Comparison of ENCODE assay signal across 18 cellular contexts in genomic region chr11:44188643-44189042, GRCh38.
DNase-seq lines count a peak whose midpoint lies in the region; ATAC-seq and TF ChIP-seq lines count a peak whose summit lies in the region.
"Had no signal": no experiment of that assay in that cellular context is flagged by ENCODE, and none has a peak within 500 bp of the region (broad histone marks: within the 10 kb centered on the region; RNA-seq: fewer than 3 reads in every experiment).

No MANE protein-coding gene starts in this region.

- peaks cover 12% of the 10 kb centered on the region for H3K9me3 Mint-ChIP-seq in endothelial cell (ENCODE audit: unreplicated experiment)

- H3K27ac Mint-ChIP-seq in endothelial cell (ENCODE audit: unreplicated experiment) = no peak overlapping the region
- H3K27ac Mint-ChIP-seq: B cell; CD4-positive, CD25-positive, alpha-beta regulatory T cell; HFFc6 had no signal

- H3K27me3 Mint-ChIP-seq in endothelial cell (ENCODE audit: unreplicated experiment) = peaks cover 3% of the 10 kb centered on the region
- H3K27me3 Mint-ChIP-seq: B cell; CD4-positive, CD25-positive, alpha-beta regulatory T cell had no signal

- H3K9me2 ChIP-seq in GM23248 (ENCODE audit: insufficient read depth) (no peaks in the 10 kb centered on the region), MM.1S (replicated peaks; ENCODE audit: insufficient read depth, low read length) (no peaks in the 10 kb centered on the region)

- H3K9ac ChIP-seq in GM23248 (no peak overlapping the region), SK-N-MC (ENCODE audit: insufficient read length) (no peak overlapping the region), MM.1S (ENCODE audit: low read length) (no peak overlapping the region)

- no peak overlapping the region for H3K27ac ChIP-seq in GM23248
- H3K27ac ChIP-seq in SK-N-MC = peak overlapping the region; percentile 97
- H3K27ac ChIP-seq in sigmoid colon = no peak overlapping the region
- H3K27ac ChIP-seq in MM.1S (ENCODE audit: low read length) = no peak overlapping the region

- no peak overlapping the region for H3K4me2 ChIP-seq in GM23248 (ENCODE audit: unreplicated experiment)
- H3K4me2 ChIP-seq in MM.1S (ENCODE audit: low read depth, low read length) = no peak overlapping the region

- H3K79me2 ChIP-seq in GM23248 (ENCODE audit: insufficient read depth) (peaks cover 3% of the 10 kb centered on the region; the same call in 1 of the 2 replicates), MM.1S (ENCODE audit: low read length) (no peaks in the 10 kb centered on the region)

- no peaks in the 10 kb centered on the region for H3K9me3 ChIP-seq in GM23248 (ENCODE audit: low read depth)
- H3K9me3 ChIP-seq in SK-N-MC (ENCODE audit: low read depth, low read length) = peaks cover 15% of the 10 kb centered on the region; the same call in 1 of the 2 replicates
- H3K9me3 ChIP-seq in sigmoid colon = peaks cover 0 to 11% (median 5%) of the 10 kb centered on the region in 4 donors
- no peaks in the 10 kb centered on the region for H3K9me3 ChIP-seq in MM.1S (replicated peaks; ENCODE audit: insufficient read depth, low read length)

- H3F3A ChIP-seq in GM23248 (ENCODE audit: insufficient read depth) = no peaks in the 10 kb centered on the region; the same call in 1 of the 2 replicates
- H3F3A ChIP-seq in MM.1S (ENCODE audit: insufficient read depth, low read length) = no peaks in the 10 kb centered on the region

- no peak for TF ChIP-seq POLR2A in sigmoid colon (IDR thresholded peaks at IDR 0.05)

- peak; percentile 7 for DNase-seq in GM23248
- no peak for DNase-seq in SK-N-MC (ENCODE audit: low read depth, low spot score)
- DNase-seq in endothelial cell (ENCODE audit: low spot score) = no peak
- DNase-seq in lung microvascular endothelial cell (ENCODE audit: low read depth in 2 of 2) = peak; percentile 8 to 36
- no peak for DNase-seq in sigmoid colon
- DNase-seq in MM.1S = no peak
- DNase-seq: HFFc6; NCI-H1417 treated with DMSO at 0.1 percent for 48 hours; NCI-H1930; NCI-H2171; NCI-H446; NK-92 treated with Interleukin-12 subunit alpha and Interleukin-12 subunit beta, amount 100 ng/mL, for 24 hours; OCI-M1; RPMI8226; SIG-M5 had no signal

- H4K20me1 ChIP-seq in GM23248 (ENCODE audit: insufficient read depth) (no peaks in the 10 kb centered on the region), MM.1S (ENCODE audit: insufficient read depth, low read length) (no peaks in the 10 kb centered on the region)

- intact Hi-C loops in sigmoid colon (cut with DNase I) = loop anchor here (1.0 kb wide), 1 partner anchor 8 kb away; no protein-coding TSS in a partner anchor

- no peak for TF ChIP-seq EP300 in sigmoid colon (IDR thresholded peaks at IDR 0.05)

- H3K4me3 ChIP-seq in GM23248 = no peak overlapping the region
- H3K4me3 ChIP-seq in SK-N-MC = no peak overlapping the region
- no peak overlapping the region for H3K4me3 ChIP-seq in sigmoid colon
- H3K4me3 ChIP-seq in MM.1S (ENCODE audit: low read length) = no peak overlapping the region

- no peak for ATAC-seq in HG02642 (IDR thresholded peaks at IDR 0.05; ENCODE audit: poor library complexity, unreplicated experiment)

- no peaks in the 10 kb centered on the region for H3K4me1 ChIP-seq in GM23248 (ENCODE audit: insufficient read depth)
- H3K4me1 ChIP-seq in sigmoid colon = no peaks in the 10 kb centered on the region
- no peaks in the 10 kb centered on the region for H3K4me1 ChIP-seq in MM.1S (ENCODE audit: low read length)

- H3K36me3 ChIP-seq in GM23248 (ENCODE audit: low read depth) = peaks cover 14% of the 10 kb centered on the region
- H3K36me3 ChIP-seq in SK-N-MC (ENCODE audit: insufficient read depth, low read length) = peaks cover 24% of the 10 kb centered on the region
- H3K36me3 ChIP-seq in sigmoid colon = peaks cover 0 to 16% (median 1%) of the 10 kb centered on the region in 4 donors
- 0 out of 2 replicates have a peak, but pooled peaks cover 5% of the 10 kb centered on the region for H3K36me3 ChIP-seq in MM.1S (replicated peaks; ENCODE audit: insufficient read depth, low read length)

- in situ Hi-C loops in GM23248 (cut with MboI) = no loop called here

- H3K27me3 ChIP-seq in GM23248 (replicated peaks; ENCODE audit: insufficient read depth) (no peaks in the 10 kb centered on the region), sigmoid colon (no peaks in the 10 kb centered on the region), MM.1S (replicated peaks; ENCODE audit: insufficient read depth, low read length) (no peaks in the 10 kb centered on the region)

- peaks cover 35% of the 10 kb centered on the region for H3K36me3 Mint-ChIP-seq in endothelial cell (ENCODE audit: low read depth, unreplicated experiment)

- no peak for TF ChIP-seq CTCF in endothelial cell (IDR thresholded peaks at IDR 0.05; ENCODE audit: unreplicated experiment)
- TF ChIP-seq CTCF in sigmoid colon (IDR thresholded peaks at IDR 0.05) = no peak
- no peak for TF ChIP-seq CTCF in MM.1S (IDR thresholded peaks at IDR 0.05; ENCODE audit: low read length)

- WGBS in GM23248 (ENCODE audit: low coverage in 1 of 2, low lambda C conversion rate in 2 of 2, missing lambda C conversion rate in 2 of 2), 2 experiments = 95 to 96% methylated on average over 3 of the region's 3 CpGs
- WGBS in sigmoid colon, 2 donors = 96 to 99% methylated on average over 3 of the region's 3 CpGs

- H2AFZ ChIP-seq in GM23248 (no peak overlapping the region), MM.1S (ENCODE audit: low read length) (no peak overlapping the region)

- H3K4me3 Mint-ChIP-seq in endothelial cell (ENCODE audit: unreplicated experiment) = peak overlapping the region; percentile 79
- H3K4me3 Mint-ChIP-seq: B cell; CD4-positive, CD25-positive, alpha-beta regulatory T cell; HFFc6 had no signal

- peaks cover 21% of the 10 kb centered on the region for H3K4me1 Mint-ChIP-seq in endothelial cell (ENCODE audit: unreplicated experiment)
- H3K4me1 Mint-ChIP-seq: B cell had no signal

Comparison
In these comparisons a context has a peak if more than half of its experiments do, and no peak if none do; other contexts are left out.
1. DNase-seq: peak in GM23248 (single experiment) and lung microvascular endothelial cell (2 of 2); none in SK-N-MC (single experiment), endothelial cell (single experiment), sigmoid colon (single experiment) and MM.1S (single experiment).